24 cellular contexts compared by ENCODE assay signal in genomic region chr18:78785706-78786105, GRCh38.
"Had no signal": no experiment of that assay in that cellular context is flagged by ENCODE, and none has a peak within 500 bp of the region (broad histone marks: within the 10 kb centered on the region; RNA-seq: fewer than 3 reads in every experiment).

No MANE protein-coding gene starts in this region.

- DNase-seq: colonic mucosa; cortex of kidney; dermis blood vessel endothelial cell; dorsolateral prefrontal cortex; effector CD4-positive, alpha-beta T cell; effector CD8-positive, alpha-beta T cell; effector memory CD4-positive, alpha-beta T cell; effector memory CD8-positive, alpha-beta T cell; endodermal cell; erythroblast; esophagus squamous epithelium; foreskin fibroblast; foreskin keratinocyte; foreskin melanocyte; gastrocnemius medialis; glutamatergic neuron; heart right ventricle had no signal

- H3K9me3 Mint-ChIP-seq: dendritic cell treated with granulocyte-macrophage colony-stimulating factor and Interleukin-4, amounts not matched to agents 40 ng/mL and 50 ng/mL, for 4 days; effector memory CD8-positive, alpha-beta T cell; endodermal cell had no signal

- H3K27ac ChIP-seq: colonic mucosa, coronary artery, dorsolateral prefrontal cortex, epithelial cell of prostate, esophagus muscularis mucosa, esophagus squamous epithelium, foreskin keratinocyte, gastrocnemius medialis, gastroesophageal sphincter, heart left ventricle, heart right ventricle had no signal

- H3K4me3 ChIP-seq: colonic mucosa, coronary artery, dorsolateral prefrontal cortex, esophagus muscularis mucosa, esophagus squamous epithelium, gastrocnemius medialis, gastroesophageal sphincter, heart left ventricle, heart right ventricle had no signal

- H3K4me1 ChIP-seq: colonic mucosa, esophagus muscularis mucosa, esophagus squamous epithelium, foreskin keratinocyte, gastrocnemius medialis, gastroesophageal sphincter, heart left ventricle, heart right ventricle had no signal

- H3K27me3 Mint-ChIP-seq: dendritic cell treated with granulocyte-macrophage colony-stimulating factor and Interleukin-4, amounts not matched to agents 40 ng/mL and 50 ng/mL, for 4 days had no signal

- ATAC-seq: effector memory CD8-positive, alpha-beta T cell; esophagus mucosa; foreskin keratinocyte; gastrocnemius medialis; gastroesophageal sphincter; heart left ventricle; heart right ventricle had no signal

- H3K9me3 ChIP-seq: colonic mucosa, esophagus muscularis mucosa, esophagus squamous epithelium, gastrocnemius medialis, gastroesophageal sphincter, heart left ventricle, heart right ventricle had no signal

- H3K4me3 Mint-ChIP-seq: dendritic cell treated with granulocyte-macrophage colony-stimulating factor and Interleukin-4, amounts not matched to agents 40 ng/mL and 50 ng/mL, for 4 days; effector memory CD8-positive, alpha-beta T cell; endodermal cell had no signal

- H3K27ac Mint-ChIP-seq: dendritic cell treated with granulocyte-macrophage colony-stimulating factor and Interleukin-4, amounts not matched to agents 40 ng/mL and 50 ng/mL, for 4 days; effector memory CD8-positive, alpha-beta T cell; endodermal cell had no signal

- H3K27me3 ChIP-seq: colonic mucosa, esophagus squamous epithelium, foreskin keratinocyte, gastrocnemius medialis had no signal

- H3K4me1 Mint-ChIP-seq: endodermal cell had no signal

- H3K36me3 ChIP-seq: colonic mucosa, esophagus muscularis mucosa, esophagus squamous epithelium, gastrocnemius medialis, gastroesophageal sphincter, heart left ventricle, heart right ventricle had no signal
